1 cellular context compared by ENCODE assay signal in genomic region chr17:72691017-72691416, GRCh38.
TF ChIP-seq lines count a peak whose summit lies in the region.

No MANE protein-coding gene starts in this region.

TF ChIP-seq in SK-N-SH, 30 proteins besides CTCF, POLR2A, EP300 and RAD21 (continued from another document):
- TF ChIP-seq ZBTB33 (IDR thresholded peaks at IDR 0.05; ENCODE audit: borderline replicate concordance, low read depth), result no peak
- no peak for TF ChIP-seq TCF12 (IDR thresholded peaks at IDR 0.05)
- no peak for TF ChIP-seq REST (IDR thresholded peaks at IDR 0.05; ENCODE audit: low read depth, low read length)
- TF ChIP-seq, protein P1, sequence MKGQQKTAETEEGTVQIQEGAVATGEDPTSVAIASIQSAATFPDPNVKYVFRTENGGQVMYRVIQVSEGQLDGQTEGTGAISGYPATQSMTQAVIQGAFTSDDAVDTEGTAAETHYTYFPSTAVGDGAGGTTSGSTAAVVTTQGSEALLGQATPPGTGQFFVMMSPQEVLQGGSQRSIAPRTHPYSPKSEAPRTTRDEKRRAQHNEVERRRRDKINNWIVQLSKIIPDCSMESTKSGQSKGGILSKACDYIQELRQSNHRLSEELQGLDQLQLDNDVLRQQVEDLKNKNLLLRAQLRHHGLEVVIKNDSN (IDR thresholded peaks at IDR 0.05; ENCODE audit: borderline replicate concordance, low read depth), result no peak
- no peak for TF ChIP-seq TAF1 (IDR thresholded peaks at IDR 0.05; ENCODE audit: borderline replicate concordance, low read depth, low read length)
- no peak for TF ChIP-seq SIN3A (IDR thresholded peaks at IDR 0.05; ENCODE audit: borderline replicate concordance, low read depth, low read length)
- no peak for TF ChIP-seq FOXJ3 (CRISPR knock-in tag; IDR thresholded peaks at IDR 0.05)
- TF ChIP-seq IRF3 (IDR thresholded peaks at IDR 0.05; ENCODE audit: low read depth, low read length), result no peak
- TF ChIP-seq ELF1 (IDR thresholded peaks at IDR 0.05), result no peak
- TF ChIP-seq, protein P2, sequence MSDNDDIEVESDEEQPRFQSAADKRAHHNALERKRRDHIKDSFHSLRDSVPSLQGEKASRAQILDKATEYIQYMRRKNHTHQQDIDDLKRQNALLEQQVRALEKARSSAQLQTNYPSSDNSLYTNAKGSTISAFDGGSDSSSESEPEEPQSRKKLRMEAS (IDR thresholded peaks at IDR 0.05; ENCODE audit: low read depth), result no peak
- TF ChIP-seq GABPA (IDR thresholded peaks at IDR 0.05; ENCODE audit: low read depth), result no peak
TF ChIP-seq in SK-N-SH: peak in this region for 0.
